8 cellular contexts compared by ENCODE assay signal in the genomic region with DNA sequence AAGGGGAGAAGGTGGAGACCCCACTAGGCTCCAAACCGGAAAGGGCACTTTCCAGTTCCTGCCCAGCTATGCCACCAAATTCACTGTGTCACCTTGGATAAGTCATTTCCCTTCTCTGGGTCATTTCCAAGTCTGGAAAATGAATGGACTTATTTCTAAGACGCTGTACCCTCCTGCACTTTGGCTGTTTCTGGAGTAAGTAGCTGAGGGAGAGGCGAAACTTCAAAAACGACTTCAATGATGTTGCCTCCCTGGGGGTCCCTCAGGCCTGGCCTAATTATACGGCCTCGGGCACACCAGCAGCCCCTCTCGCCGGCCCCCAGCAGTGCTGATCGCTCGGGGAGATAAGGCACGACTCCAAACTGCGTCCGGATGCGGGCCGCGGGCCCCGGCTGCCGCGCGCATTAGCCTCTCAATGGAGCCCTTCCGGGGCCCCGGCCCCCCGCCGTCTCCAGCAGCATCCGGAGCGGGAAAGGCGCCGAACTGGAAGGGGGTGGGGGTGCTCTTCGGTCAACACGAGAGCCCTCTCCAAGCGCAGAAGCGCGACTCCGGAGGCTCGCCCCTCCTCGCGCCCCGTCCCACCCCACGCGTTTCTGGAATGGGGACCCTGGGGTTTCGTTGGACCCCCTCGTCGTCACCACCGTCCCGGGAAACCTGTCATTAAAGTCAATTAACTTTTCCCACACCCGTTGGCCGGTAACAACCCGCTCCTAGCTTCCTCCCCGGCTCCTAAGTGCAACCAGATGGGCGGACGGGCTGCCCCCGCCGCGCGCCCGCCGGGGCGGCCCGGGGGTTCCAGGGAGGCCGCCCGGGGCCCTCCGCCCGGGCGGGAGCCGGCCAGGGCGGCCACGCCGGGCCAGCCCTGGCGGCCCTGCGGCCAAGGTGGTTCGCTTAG. TPM values are rescaled to one million over a fixed set of nuclear protein-coding genes. Genes with fewer than 3 reads are reported as not detected.
DNase-seq lines count a peak whose midpoint lies in the region; ATAC-seq and TF ChIP-seq lines count a peak whose summit lies in the region.

No MANE protein-coding gene starts in this region.

- in situ Hi-C loops in Panc1 (cut with HindIII; ENCODE audit: low pct_unique_long_range_greater_than_20kb, low sequenced_read_pairs): no loop called here
- in situ Hi-C loops in brain microvascular endothelial cell (cut with HindIII; ENCODE audit: low pct_ligation_motif_present, low sequenced_read_pairs): no loop called here

- POLR2A ChIA-PET in Panc1 (lab: Charles Lee): interaction anchor here (0.6 to 1.5 kb wide), 11 partner anchors 10 to 513 kb away, joined by 3 to 21 read pairs (median 5); no protein-coding TSS in a partner anchor

- H3K4me3 ChIP-seq in AG10803 (ENCODE audit: low read length): peak overlapping the region; percentile 37
- peak overlapping the region; percentile 44 to 59 for H3K4me3 ChIP-seq in Panc1 (ENCODE audit: low read depth in 2 of 2, low read length in 2 of 2)
- H3K4me3 ChIP-seq in brain microvascular endothelial cell (ENCODE audit: low read depth, low read length): peak overlapping the region; percentile 30

- ATAC-seq in Panc1: peak; percentile 36
- no peak for ATAC-seq in GM18519 (IDR thresholded peaks at IDR 0.05; ENCODE audit: low FRiP score, unreplicated experiment)
- ATAC-seq in GM21423 (IDR thresholded peaks at IDR 0.05; ENCODE audit: unreplicated experiment): no peak

- intact Hi-C loops in Panc1 (cut with micrococcal nuclease; ENCODE audit: unreplicated experiment): no loop called here

- BruUV-seq in Panc1 (replicated peaks; lab: Mats Ljungman, UMichigan): no TSS peak

- H3K27me3 ChIP-seq in Panc1 (ENCODE audit: control insufficient read depth, insufficient read depth, low read length): no peaks in the 10 kb centered on the region
- H3K27me3 ChIP-seq in brain microvascular endothelial cell (replicated peaks): peaks cover 5% of the 10 kb centered on the region

- peaks cover 2% of the 10 kb centered on the region for H3K36me3 ChIP-seq in Panc1 (ENCODE audit: control insufficient read depth, insufficient read depth, low read length)
- H3K36me3 ChIP-seq in brain microvascular endothelial cell (replicated peaks): peaks cover 2% of the 10 kb centered on the region

- DNase-seq in AG10803 (ENCODE audit: low read depth) (peak; percentile 48), H4 (ENCODE audit: low spot score) (peak; percentile 45), Panc1 (ENCODE audit: low read depth, low spot score) (no peak), brain microvascular endothelial cell (peak; percentile 66), iPS-NIHi7 (ENCODE audit: extremely low spot score) (peak; percentile 49)
- peak; percentile 58 for DNase-seq in stimulated activated CD4-positive, alpha-beta T cell treated with anti-CD3 and anti-CD28 coated beads, Interleukin-15, amount 100 ng/mL, for 24 hours

- peak overlapping the region; percentile 99 for H3K27ac ChIP-seq in Panc1 (ENCODE audit: low read length)
- H3K27ac ChIP-seq in brain microvascular endothelial cell: peak overlapping the region; percentile 100

- H3K9me3 ChIP-seq in Panc1 (ENCODE audit: control insufficient read depth, insufficient read depth, low read depth, low read length): no peaks in the 10 kb centered on the region

- H3K4me1 ChIP-seq in Panc1 (ENCODE audit: control insufficient read depth, insufficient read depth, low read length): peaks cover 40% of the 10 kb centered on the region

- TF ChIP-seq CTCF in AG10803 (conservative IDR thresholded peaks at IDR 0.05; ENCODE audit: low read length) (no peak), Panc1 (IDR thresholded peaks at IDR 0.05) (no peak), brain microvascular endothelial cell (IDR thresholded peaks at IDR 0.05; ENCODE audit: low read depth, low read length, missing control alignments) (no peak)

- CTCF ChIA-PET in Panc1 (lab: Charles Lee): interaction anchor here (0.6 to 3.2 kb wide), 3 partner anchors 175 to 1586 kb away, joined by 3 to 17 read pairs (median 8); no protein-coding TSS in a partner anchor

RNA-seq across cellular contexts. Expression of gene HES1, which starts 4.8 kb away (rescaled TPM):
- 19.3 and 22.5 TPM in 2 replicates for total RNA-seq in H4 (2014; rRNA removed; shearing (Covaris generic))
- total RNA-seq in Panc1 (2021; ENCODE audit: unreplicated experiment): 28.5 TPM
- 33.2 TPM for polyA plus RNA-seq in Panc1 (2012; ENCODE audit: insufficient read length)
